26 cellular contexts compared by ENCODE assay signal in the genomic region with DNA sequence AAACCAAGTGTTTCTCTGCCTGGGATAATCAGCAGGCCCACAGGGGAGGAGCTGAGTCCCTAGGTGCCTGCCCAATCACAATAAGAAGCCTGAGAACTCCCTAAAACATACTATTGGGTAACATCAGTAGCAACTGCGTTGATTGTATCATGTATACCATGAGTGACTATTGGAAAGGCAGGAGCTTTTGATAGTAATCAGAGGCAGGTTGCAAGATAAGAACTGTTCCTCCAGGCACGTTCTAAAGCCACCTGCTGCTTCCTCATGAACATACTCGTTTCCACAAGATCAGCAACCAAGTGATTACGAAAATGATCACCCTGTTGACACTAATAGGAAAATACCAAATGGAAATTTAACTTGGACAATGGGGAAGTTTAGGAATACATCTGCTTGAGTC. TPM values are rescaled to one million over a fixed set of nuclear protein-coding genes. Genes with fewer than 3 reads are reported as not detected.
"Had no signal": no experiment of that assay in that cellular context is flagged by ENCODE, and none has a peak within 500 bp of the region (broad histone marks: within the 10 kb centered on the region; RNA-seq: fewer than 3 reads in every experiment).

No MANE protein-coding gene starts in this region.

- ATAC-seq: activated naive CD8-positive, alpha-beta T cell treated with anti-CD3 and anti-CD28 coated beads, Interleukin-2, amount 50 U/mL, for 24 hours had no signal

- H3K27ac ChIP-seq: cardiac muscle cell, Peyer's patch, WERI-Rb-1 had no signal

- H3K27me3 ChIP-seq: MG63, Peyer's patch had no signal

- H3K4me1 ChIP-seq: Peyer's patch had no signal

- DNase-seq: activated CD4-positive, alpha-beta T cell treated with anti-CD3 and anti-CD28 coated beads for 1 hour; activated CD4-positive, alpha-beta T cell treated with anti-CD3 and anti-CD28 coated beads, Interleukin-2, amount 10 ng/mL, durations not matched to agents 7 days and 5 days; activated CD4-positive, alpha-beta T cell treated with anti-CD3 and anti-CD28 coated beads, Interleukin-2, amount 50 U/mL, for 48 hours; activated CD4-positive, CD25-positive, alpha-beta regulatory T cell; activated CD8-positive, alpha-beta memory T cell treated with anti-CD3 and anti-CD28 coated beads, Interleukin-2, amount 50 U/mL, for 4 hours; activated gamma-delta T cell treated with Interleukin-2 at 50 U/mL for 16 hours; activated naive CD4-positive, alpha-beta T cell treated with anti-CD3 and anti-CD28 coated beads for 36 hours; activated naive CD8-positive, alpha-beta T cell treated with anti-CD3 and anti-CD28 coated beads, Interleukin-2, amount 50 U/mL, for 24 hours; activated T-cell treated with anti-CD3 and anti-CD28 coated beads for 4 hours; activated T-cell treated with anti-CD3 and anti-CD28 coated beads, Interleukin-2, amount 50 U/mL, for 4 hours; anterior cingulate cortex; Kasumi-1; KBM-7; MG63; NCI-H1048; NCI-H1436; NCI-H1694; NCI-H1930; NCI-H2081 treated with DMSO at 0.1 percent for 48 hours; NCI-H226; NCI-H446 treated with DMSO at 0.1 percent for 48 hours; Peyer's patch; SIG-M5; T1000; WERI-Rb-1 had no signal

- H3K4me3 ChIP-seq: cardiac muscle cell, MG63, Peyer's patch had no signal

- H3K9me3 ChIP-seq: MG63, Peyer's patch had no signal

- H3K36me3 ChIP-seq: cardiac muscle cell, MG63, Peyer's patch, WERI-Rb-1 had no signal

RNA-seq across cellular contexts. Expression of gene MYLK, which starts 6.7 kb away (rescaled TPM):
- total RNA-seq: activated naive CD4-positive, alpha-beta T cell treated with anti-CD3 and anti-CD28 coated beads for 36 hours had no signal
